In the genomic region with DNA sequence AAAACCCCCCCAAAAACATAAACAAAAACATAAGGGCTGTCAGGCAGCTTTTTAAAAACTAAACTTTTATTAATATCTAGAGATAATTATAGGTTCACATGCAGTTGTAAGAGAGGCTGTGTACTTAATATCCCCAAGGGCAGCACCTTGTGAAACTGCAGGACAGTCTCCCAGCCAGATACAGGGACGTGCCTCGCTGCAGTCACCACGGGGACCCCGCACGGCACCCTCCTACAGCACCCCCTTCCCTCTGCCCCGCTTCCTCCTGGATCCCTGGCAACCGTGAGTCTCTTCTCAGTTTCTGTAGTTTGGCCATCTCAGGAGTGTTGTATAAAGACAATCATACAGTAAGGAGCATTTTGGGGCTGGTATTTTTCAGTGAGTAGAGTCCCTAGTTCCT, we compare ENCODE assay signal across 18 cellular contexts. TPM values are rescaled to one million over a fixed set of nuclear protein-coding genes. Genes with fewer than 3 reads are reported as not detected.
DNase-seq lines count a peak whose midpoint lies in the region; ATAC-seq and TF ChIP-seq lines count a peak whose summit lies in the region.
"Had no signal": no experiment of that assay in that cellular context is flagged by ENCODE, and none has a peak within 500 bp of the region (broad histone marks: within the 10 kb centered on the region; RNA-seq: fewer than 3 reads in every experiment).

No MANE protein-coding gene starts in this region.

- no peak overlapping the region for H4K8ac ChIP-seq in mesenchymal stem cell (ENCODE audit: low read length)

- no peak overlapping the region for H2BK5ac ChIP-seq in mesenchymal stem cell (ENCODE audit: low read depth, low read length, poor library complexity, severe bottlenecking)

- H3K4me1 ChIP-seq in mesenchymal stem cell (ENCODE audit: control insufficient read depth, insufficient read depth, low read depth, low read length) = peaks cover 14% of the 10 kb centered on the region
- peaks cover 3% of the 10 kb centered on the region for H3K4me1 ChIP-seq in psoas muscle

- no peak for TF ChIP-seq CTCF in AG04450 (IDR thresholded peaks at IDR 0.05; ENCODE audit: low read depth, low read length)
- TF ChIP-seq CTCF in chondrocyte (IDR thresholded peaks at IDR 0.05) = no peak
- TF ChIP-seq CTCF in psoas muscle (IDR thresholded peaks at IDR 0.05) = no peak

- H3K18ac ChIP-seq in mesenchymal stem cell (ENCODE audit: low read depth in 1 of 2, low read length in 2 of 2) = peak overlapping the region in 1 of 2 experiments; percentile 61

- H3K79me1 ChIP-seq in mesenchymal stem cell (replicated peaks; ENCODE audit: low read length, poor library complexity, severe bottlenecking) = peaks cover 14% of the 10 kb centered on the region

- H2AFZ ChIP-seq in mesenchymal stem cell (ENCODE audit: low read depth, low read length) = no peak overlapping the region

- no peak for ATAC-seq in activated T-helper 17 cell treated with anti-CD3 and anti-CD28 coated beads, Interleukin-2, amount 50 U/mL, for 72 hours (replicated peaks)
- no peak for ATAC-seq in psoas muscle

- no peak overlapping the region for H2BK15ac ChIP-seq in mesenchymal stem cell (ENCODE audit: low read depth, poor library complexity, severe bottlenecking)

- DNase-seq in AG04450 (ENCODE audit: low read depth, low spot score) = no peak
- DNase-seq in H7 = peak; percentile 47
- peak; percentile 35 for DNase-seq in chondrocyte (ENCODE audit: low spot score)
- DNase-seq in mesenchymal stem cell = no peak
- no peak for DNase-seq in psoas muscle
- DNase-seq in HT-29 (ENCODE audit: low spot score) = no peak
- no peak for DNase-seq in KBM-7
- DNase-seq: BE2C; C1 segment of cervical spinal cord; CD4-positive, alpha-beta memory T cell; DMS153; DMS79; GDM1; GOT3; H9 had no signal

- WGBS in mesenchymal stem cell = 96% methylated on average over 6 of the region's 7 CpGs
- WGBS in psoas muscle, 3 donors = 85 to 92% (median 87%) methylated on average over 7 of the region's 7 CpGs

- no peak overlapping the region for H3K9ac ChIP-seq in mesenchymal stem cell (ENCODE audit: low read length)

- H3K23ac ChIP-seq in mesenchymal stem cell (ENCODE audit: low read length in 2 of 2) = no peak overlapping the region

- H3K9me3 Mint-ChIP-seq in chondrocyte (ENCODE audit: low read depth) = no peaks in the 10 kb centered on the region
- no peaks in the 10 kb centered on the region for H3K9me3 Mint-ChIP-seq in activated T-helper 17 cell treated with anti-CD3 and anti-CD28 coated beads, Interleukin-2, amount 50 U/mL, for 72 hours
- H3K9me3 Mint-ChIP-seq: CD4-positive, alpha-beta memory T cell had no signal

- in situ Hi-C loops in KBM-7 (cut with MboI; ENCODE audit: low pct_unique_long_range_greater_than_20kb, low sequenced_read_pairs) = no loop called here

- peak overlapping the region; percentile 24 to 26 for H3K4ac ChIP-seq in mesenchymal stem cell (ENCODE audit: low read depth in 1 of 2, low read length in 2 of 2)

- no peaks in the 10 kb centered on the region; the same call in 1 of the 2 replicates for H3K36me3 ChIP-seq in H7 (replicated peaks; ENCODE audit: control insufficient read depth, insufficient read depth, low read length)
- H3K36me3 ChIP-seq in mesenchymal stem cell (ENCODE audit: control insufficient read depth in 1 of 2, insufficient read depth in 2 of 2, low read depth in 1 of 2, low read length in 2 of 2) = peaks cover 14 to 31% of the 10 kb centered on the region in 2 experiments
- H3K36me3 ChIP-seq in psoas muscle (ENCODE audit: insufficient read depth in 1 of 2, low read depth in 1 of 2) = peaks cover 0 to 16% of the 10 kb centered on the region in 2 donors

- H2AK5ac ChIP-seq in mesenchymal stem cell (ENCODE audit: low read length, severe bottlenecking) = no peak overlapping the region

- H4K91ac ChIP-seq in mesenchymal stem cell (ENCODE audit: low read length) = peak overlapping the region; percentile 43

- CTCF ChIA-PET in AG04450 (lab: Charles Lee) = no interaction called here

- H3K4me3 ChIP-seq in AG04450 (ENCODE audit: low read depth, low read length) (no peak overlapping the region), H7 (ENCODE audit: insufficient read depth, low read depth, low read length) (no peak overlapping the region), mesenchymal stem cell (ENCODE audit: insufficient read depth in 1 of 2, low read depth in 1 of 2, low read length in 2 of 2) (no peak overlapping the region), psoas muscle (no peak overlapping the region)
- H3K4me3 ChIP-seq: K562 had no signal

- no peaks in the 10 kb centered on the region for H3K27me3 Mint-ChIP-seq in chondrocyte (ENCODE audit: low read depth)
- no peaks in the 10 kb centered on the region for H3K27me3 Mint-ChIP-seq in activated T-helper 17 cell treated with anti-CD3 and anti-CD28 coated beads, Interleukin-2, amount 50 U/mL, for 72 hours
- H3K27me3 Mint-ChIP-seq: CD4-positive, alpha-beta memory T cell had no signal

- peaks cover 26% of the 10 kb centered on the region for H3K4me1 Mint-ChIP-seq in chondrocyte (ENCODE audit: low read depth)
- no peaks in the 10 kb centered on the region for H3K4me1 Mint-ChIP-seq in activated T-helper 17 cell treated with anti-CD3 and anti-CD28 coated beads, Interleukin-2, amount 50 U/mL, for 72 hours
- H3K4me1 Mint-ChIP-seq: CD4-positive, alpha-beta memory T cell; H9 had no signal

- H2BK12ac ChIP-seq in mesenchymal stem cell (ENCODE audit: low read length in 2 of 2) = peak overlapping the region in 1 of 2 experiments; percentile 86

- no peak overlapping the region for H3K4me2 ChIP-seq in mesenchymal stem cell (ENCODE audit: low read length, poor library complexity, severe bottlenecking)

- POLR2A ChIA-PET in AG04450 (lab: Yijun Ruan, JAX) = no interaction called here

- no peak overlapping the region for H3K14ac ChIP-seq in mesenchymal stem cell (ENCODE audit: low read length in 2 of 2)

- H3K27ac ChIP-seq in AG04450 (ENCODE audit: low read depth, low read length) (peak overlapping the region; percentile 90), mesenchymal stem cell (ENCODE audit: low read length, poor library complexity, severe bottlenecking) (no peak overlapping the region), psoas muscle (no peak overlapping the region)

- no peaks in the 10 kb centered on the region for H3K9me3 ChIP-seq in AG04450 (ENCODE audit: control insufficient read depth, insufficient read depth, low read length)
- H3K9me3 ChIP-seq in mesenchymal stem cell (ENCODE audit: control insufficient read depth, low read length) = no peaks in the 10 kb centered on the region
- H3K9me3 ChIP-seq in psoas muscle = no peaks in the 10 kb centered on the region
- H3K9me3 ChIP-seq: BE2C had no signal

- no peak overlapping the region for H3K4me3 Mint-ChIP-seq in chondrocyte (ENCODE audit: unreplicated experiment)
- no peak overlapping the region for H3K4me3 Mint-ChIP-seq in activated T-helper 17 cell treated with anti-CD3 and anti-CD28 coated beads, Interleukin-2, amount 50 U/mL, for 72 hours
- H3K4me3 Mint-ChIP-seq: CD4-positive, alpha-beta memory T cell; H9 had no signal

- H3K27me3 ChIP-seq in AG04450 (ENCODE audit: control insufficient read depth, insufficient read depth, low read length) (no peaks in the 10 kb centered on the region), H7 (ENCODE audit: control insufficient read depth, insufficient read depth, low read length) (no peaks in the 10 kb centered on the region), mesenchymal stem cell (ENCODE audit: control insufficient read depth in 1 of 2, insufficient read depth in 1 of 2, low read length in 2 of 2) (no peaks in the 10 kb centered on the region), psoas muscle (ENCODE audit: insufficient read depth in 3 of 3, low read length in 2 of 3) (no peaks in the 10 kb centered on the region)
- H3K27me3 ChIP-seq: BE2C had no signal

- no peak overlapping the region for H3K27ac Mint-ChIP-seq in chondrocyte (ENCODE audit: unreplicated experiment)
- no peak overlapping the region for H3K27ac Mint-ChIP-seq in activated T-helper 17 cell treated with anti-CD3 and anti-CD28 coated beads, Interleukin-2, amount 50 U/mL, for 72 hours
- H3K27ac Mint-ChIP-seq: H9 had no signal

- intact Hi-C loops in psoas muscle (cut with DNase I) = no loop called here

- H2BK120ac ChIP-seq in mesenchymal stem cell (ENCODE audit: low read depth, low read length) = peak overlapping the region; percentile 85

- H3K36me3 Mint-ChIP-seq in chondrocyte (ENCODE audit: low read depth) = peaks cover 3% of the 10 kb centered on the region
- H3K36me3 Mint-ChIP-seq in activated T-helper 17 cell treated with anti-CD3 and anti-CD28 coated beads, Interleukin-2, amount 50 U/mL, for 72 hours (ENCODE audit: low read depth) = peaks cover 31% of the 10 kb centered on the region

RNA-seq across cellular contexts. Expression of gene COLEC11, which starts 6.8 kb away (rescaled TPM):
- 0.68 and 0.73 TPM in 2 replicates for polyA plus RNA-seq in AG04450 (2011; rRNA removed)
- polyA minus RNA-seq in AG04450 (2011; rRNA and poly(A)+ RNA removed) = 0.18 TPM in 1 of 2 replicates, not detected in the other
- 0.07 TPM in 1 of 2 replicates, not detected in the other for total RNA-seq in H7 (2014; rRNA removed; shearing (Covaris generic))
- total RNA-seq in chondrocyte = not detected in 3 replicates
- polyA plus RNA-seq in mesenchymal stem cell (2013, experiment 1 of 2) = 54.5 TPM
- polyA plus RNA-seq in mesenchymal stem cell (2013, experiment 2 of 2) = 53.6 TPM
- total RNA-seq in activated T-helper 17 cell treated with anti-CD3 and anti-CD28 coated beads, Interleukin-2, amount 50 U/mL, for 72 hours = under 1 TPM in 1 of 2 donors, not detected in 1; 0.54 TPM
- total RNA-seq in psoas muscle = under 1 TPM in 3 of 4 donors, not detected in 1; 0.22 to 0.79 (median 0.40) TPM
- polyA plus RNA-seq in psoas muscle = 1 to 10 TPM in 1 of 3 donors, under 1 TPM in 2; 0.23 to 1.0 (median 0.35) TPM
- total RNA-seq in HT-29 (2014; rRNA removed; shearing (Covaris generic)) = not detected in 2 replicates
- total RNA-seq: CD4-positive, alpha-beta memory T cell; Daoy had no signal

RNA-seq across cellular contexts. Expression of gene RPS7, which starts 13.0 kb away (rescaled TPM):
- 1,954 and 2,256 TPM in 2 replicates for polyA plus RNA-seq in AG04450 (2011; rRNA removed)
- polyA minus RNA-seq in AG04450 (2011; rRNA and poly(A)+ RNA removed) = 224 and 229 TPM in 2 replicates
- total RNA-seq in H7 (2014; rRNA removed; shearing (Covaris generic)) = 2,082 and 2,647 TPM in 2 replicates
- 724 to 826 TPM (median 808 TPM) in 3 replicates for total RNA-seq in chondrocyte
- 4,758 TPM for polyA plus RNA-seq in mesenchymal stem cell (2013, experiment 1 of 2)
- 4,603 TPM for polyA plus RNA-seq in mesenchymal stem cell (2013, experiment 2 of 2)
- 1,000 to 10,000 TPM; 1,635 to 1,848 TPM for total RNA-seq in activated T-helper 17 cell treated with anti-CD3 and anti-CD28 coated beads, Interleukin-2, amount 50 U/mL, for 72 hours
- 100 to 1,000 TPM; 471 to 725 (median 638) TPM for total RNA-seq in psoas muscle
- 1,000 to 10,000 TPM; 1,251 to 1,967 (median 1,335) TPM for polyA plus RNA-seq in psoas muscle
- 1,412 and 1,563 TPM in 2 replicates for total RNA-seq in HT-29 (2014; rRNA removed; shearing (Covaris generic))

RNA-seq across cellular contexts. Expression of gene RNASEH1, which starts 30.0 kb away (rescaled TPM):
- polyA plus RNA-seq in AG04450 (2011; rRNA removed) (23.7 and 26.2 TPM in 2 replicates), psoas muscle (10 to 100 TPM; 11.5 to 45.6 (median 21.1) TPM)
- polyA minus RNA-seq in AG04450 (2011; rRNA and poly(A)+ RNA removed) = 12.5 and 13.3 TPM in 2 replicates
- 40.4 and 42.8 TPM in 2 replicates for total RNA-seq in H7 (2014; rRNA removed; shearing (Covaris generic))
- total RNA-seq in chondrocyte (28.9 to 32.7 TPM (median 29.2 TPM) in 3 replicates), psoas muscle (10 to 100 TPM; 15.6 to 32.4 (median 20.9) TPM)
- 28.0 TPM for polyA plus RNA-seq in mesenchymal stem cell (2013, experiment 1 of 2)
- polyA plus RNA-seq in mesenchymal stem cell (2013, experiment 2 of 2) = 28.9 TPM
- total RNA-seq in activated T-helper 17 cell treated with anti-CD3 and anti-CD28 coated beads, Interleukin-2, amount 50 U/mL, for 72 hours = 10 to 100 TPM; 10.3 to 31.7 TPM
- 20.0 and 28.1 TPM in 2 replicates for total RNA-seq in HT-29 (2014; rRNA removed; shearing (Covaris generic))

Comparison
In these comparisons a context has a peak if more than half of its experiments do, and no peak if none do; other contexts are left out.
1. DNase-seq: peak in H7 (single experiment) and chondrocyte (single experiment); none in AG04450 (single experiment), mesenchymal stem cell (single experiment), psoas muscle (0 of 2), HT-29 (single experiment) and KBM-7 (single experiment).